Comparison of ENCODE assay signal across 13 cellular contexts in the genomic region with DNA sequence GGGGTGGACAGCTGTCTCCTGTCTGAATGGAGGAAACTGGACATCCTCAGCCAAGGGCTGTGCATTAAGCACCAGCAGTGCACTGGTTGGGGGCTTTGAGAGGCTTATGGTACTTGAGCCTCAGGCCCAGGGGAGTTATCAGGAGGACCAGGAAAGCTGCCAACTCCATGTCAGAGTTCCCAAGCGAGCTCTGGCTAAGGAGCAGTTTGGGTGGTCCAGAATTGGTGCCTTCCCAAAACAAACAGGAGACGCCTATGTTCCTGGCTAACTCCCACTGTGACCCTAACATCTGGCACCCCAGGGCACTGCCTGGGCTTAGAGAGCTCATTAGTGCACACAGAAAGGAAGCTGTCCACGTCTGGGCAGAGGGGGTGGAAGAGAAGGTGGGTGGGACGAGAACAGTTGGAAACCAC.
DNase-seq lines count a peak whose midpoint lies in the region; ATAC-seq and TF ChIP-seq lines count a peak whose summit lies in the region.
"Had no signal": no experiment of that assay in that cellular context is flagged by ENCODE, and none has a peak within 500 bp of the region (broad histone marks: within the 10 kb centered on the region; RNA-seq: fewer than 3 reads in every experiment).

No MANE protein-coding gene starts in this region.

- intact Hi-C loops in upper lobe of right lung (cut with DNase I), result no loop called here

- peak; percentile 94 for DNase-seq in NCI-H1092 (lab: John Stamatoyannopoulos, UW)
- peak; percentile 78 to 81 for DNase-seq in SJSA1 (ENCODE audit: low read depth in 1 of 2, low spot score in 2 of 2)
- no peak for DNase-seq in right atrium auricular region (ENCODE audit: low spot score)
- no peak for DNase-seq in upper lobe of right lung
- DNase-seq in HCEC 1CT, result no peak
- DNase-seq: activated CD4-positive, alpha-beta memory T cell treated with anti-CD3 and anti-CD28 coated beads, Interleukin-2, amount 10 ng/mL, durations not matched to agents 7 days and 5 days; activated naive CD4-positive, alpha-beta T cell treated with anti-CD3 and anti-CD28 coated beads for 36 hours; activated T-cell treated with anti-CD3 and anti-CD28 coated beads, Interleukin-2, amount 50 U/mL, for 24 hours; foreskin melanocyte; Karpas-422 had no signal

- H3K4me3 ChIP-seq in SJSA1 (no peak overlapping the region), right atrium auricular region (no peak overlapping the region), upper lobe of right lung (no peak overlapping the region)
- H3K4me3 ChIP-seq: ascending aorta had no signal

- TF ChIP-seq CTCF in right atrium auricular region (IDR thresholded peaks at IDR 0.05) (no peak), upper lobe of right lung (IDR thresholded peaks at IDR 0.05) (no peak)

- H3K9me3 ChIP-seq in SJSA1 (replicated peaks) (no peaks in the 10 kb centered on the region), right atrium auricular region (no peaks in the 10 kb centered on the region), upper lobe of right lung (no peaks in the 10 kb centered on the region)
- H3K9me3 ChIP-seq: ascending aorta had no signal

- peak; percentile 30 for ATAC-seq in upper lobe of right lung
- no peak for ATAC-seq in GM21717 (IDR thresholded peaks at IDR 0.05; ENCODE audit: unreplicated experiment)
- ATAC-seq in GM21529 (IDR thresholded peaks at IDR 0.05; ENCODE audit: unreplicated experiment), result no peak

- H3K36me3 ChIP-seq in SJSA1, result no peaks in the 10 kb centered on the region
- H3K36me3 ChIP-seq in right atrium auricular region, result no peaks in the 10 kb centered on the region
- no peaks in the 10 kb centered on the region for H3K36me3 ChIP-seq in upper lobe of right lung
- H3K36me3 ChIP-seq: ascending aorta had no signal

- H3K4me1 ChIP-seq in SJSA1 (replicated peaks) (peaks cover 15% of the 10 kb centered on the region), right atrium auricular region (peaks cover 0 to 31% of the 10 kb centered on the region in 2 donors), upper lobe of right lung (no peaks in the 10 kb centered on the region)

- H3K27me3 ChIP-seq in SJSA1 (replicated peaks) (no peaks in the 10 kb centered on the region), right atrium auricular region (no peaks in the 10 kb centered on the region), upper lobe of right lung (no peaks in the 10 kb centered on the region)
- H3K27me3 ChIP-seq: ascending aorta had no signal

- H3K27ac ChIP-seq in SJSA1, result no peak overlapping the region
- H3K27ac ChIP-seq in right atrium auricular region, result peak overlapping the region; percentile 62 to 66
- no peak overlapping the region for H3K27ac ChIP-seq in upper lobe of right lung

Comparison
In these comparisons a context has a peak if more than half of its experiments do, and no peak if none do; other contexts are left out.
1. DNase-seq: peak in NCI-H1092 (single experiment) and SJSA1 (2 of 2); none in right atrium auricular region (single experiment), upper lobe of right lung (single experiment) and HCEC 1CT (single experiment).
2. H3K27ac ChIP-seq: peak in right atrium auricular region (2 of 2); none in SJSA1 (single experiment) and upper lobe of right lung (single experiment).